ENCODE assay signal across 2 cellular contexts in genomic region chr14:61147369-61147897, GRCh38.
TF ChIP-seq lines count a peak whose summit lies in the region.

No MANE protein-coding gene starts in this region.

TF ChIP-seq in PFSK-1, 5 proteins besides CTCF, POLR2A, EP300 and RAD21 (continued from another document):
- TF ChIP-seq REST (IDR thresholded peaks at IDR 0.05; ENCODE audit: insufficient read depth in 1 of 2, low read depth in 2 of 2, low read length in 2 of 2) (0 out of 4 replicates have a peak, but pooled peaks of 1 of the 2 experiments have one; percentile 7), FOXP2 (optimal IDR thresholded peaks at IDR 0.05; ENCODE audit: borderline replicate concordance, extremely low read depth, extremely low read length, insufficient read depth) (no peak)

TF ChIP-seq in endothelial cell of umbilical vein, 7 proteins besides CTCF, POLR2A, EP300 and RAD21 (continued from another document):
- TF ChIP-seq FOS (IDR thresholded peaks at IDR 0.05; ENCODE audit: borderline replicate concordance, insufficient read depth, low read length) (no peak), EZH2 (IDR thresholded peaks at IDR 0.05; ENCODE audit: borderline replicate concordance, low read depth, low read length, severe bottlenecking) (no peak), GATA2 (IDR thresholded peaks at IDR 0.05; ENCODE audit: insufficient read depth, insufficient read length, low read depth, low read length) (no peak), POLR2AphosphoS5 (IDR thresholded peaks at IDR 0.05; ENCODE audit: insufficient read depth, low read depth, low read length) (no peak), JUN (IDR thresholded peaks at IDR 0.05; ENCODE audit: borderline replicate concordance, insufficient read depth, insufficient read length, low read depth) (no peak)
